Comparison of ENCODE assay signal across 12 cellular contexts in genomic region chr7:129855234-129855673, GRCh38.
DNase-seq lines count a peak whose midpoint lies in the region; ATAC-seq, FAIRE-seq and TF ChIP-seq lines count a peak whose summit lies in the region.
"Had no signal": no experiment of that assay in that cellular context is flagged by ENCODE, and none has a peak within 500 bp of the region (broad histone marks: within the 10 kb centered on the region; RNA-seq: fewer than 3 reads in every experiment).

No MANE protein-coding gene starts in this region.

- no peaks in the 10 kb centered on the region for H3K36me3 ChIP-seq in A673 (ENCODE audit: insufficient read depth, low read length, poor library complexity, severe bottlenecking)
- H3K36me3 ChIP-seq in astrocyte (ENCODE audit: insufficient read depth, low read length) = peaks cover 10% of the 10 kb centered on the region
- peaks cover 0 to 22% (median 3%) of the 10 kb centered on the region in 6 donors for H3K36me3 ChIP-seq in spleen

- WGBS in spleen, 5 donors = 88 to 94% (median 94%) methylated on average over 6 of the region's 6 CpGs

- no peaks in the 10 kb centered on the region for H3K9me3 ChIP-seq in A673 (ENCODE audit: low read depth, low read length, poor library complexity, severe bottlenecking)
- no peaks in the 10 kb centered on the region for H3K9me3 ChIP-seq in astrocyte (ENCODE audit: insufficient read depth, low read depth, low read length)
- H3K9me3 ChIP-seq in spleen = no peaks in the 10 kb centered on the region

- peak overlapping the region; percentile 48 for H3K4me2 ChIP-seq in astrocyte (ENCODE audit: low read length)

- H3K4me3 ChIP-seq in A673 (ENCODE audit: low read depth, low read length, poor library complexity, severe bottlenecking) (no peak overlapping the region), astrocyte (ENCODE audit: insufficient read depth, low read depth, low read length) (no peak overlapping the region), foreskin fibroblast (ENCODE audit: low read depth in 1 of 2, low read length in 2 of 2) (no peak overlapping the region), spleen (no peak overlapping the region)

- H3K79me2 ChIP-seq in astrocyte (ENCODE audit: insufficient read depth, low read length) = peaks cover 68% of the 10 kb centered on the region

- TF ChIP-seq POLR2A in spleen (IDR thresholded peaks at IDR 0.05) = no peak

- no peak overlapping the region for H2AFZ ChIP-seq in astrocyte (ENCODE audit: low read depth, low read length)

- TF ChIP-seq CTCF in A673 (conservative IDR thresholded peaks at IDR 0.05; ENCODE audit: low read depth, low read length) = no peak
- TF ChIP-seq CTCF in HFFc6 (IDR thresholded peaks at IDR 0.05) = no peak
- no peak for TF ChIP-seq CTCF in astrocyte (IDR thresholded peaks at IDR 0.05; ENCODE audit: insufficient read depth, low read depth, low read length)
- no peak for TF ChIP-seq CTCF in foreskin fibroblast (IDR thresholded peaks at IDR 0.05; ENCODE audit: low read depth, low read length)
- TF ChIP-seq CTCF in spleen (IDR thresholded peaks at IDR 0.05 in 8 of 11, conservative IDR thresholded peaks at IDR 0.05 in 3 of 11) = no peak

- H3K9me3 Mint-ChIP-seq in HFFc6 = no peaks in the 10 kb centered on the region
- H3K9me3 Mint-ChIP-seq in astrocyte (ENCODE audit: unreplicated experiment) = no peaks in the 10 kb centered on the region
- H3K9me3 Mint-ChIP-seq: memory B cell had no signal

- POLR2A ChIA-PET in A673 (lab: Charles Lee; ENCODE audit: low non-redundant PET) = no interaction called here

- peak; percentile 59 for FAIRE-seq in astrocyte (lab: Jason Lieb, UNC)

- peaks cover 16% of the 10 kb centered on the region for H4K20me1 ChIP-seq in astrocyte (ENCODE audit: insufficient read depth, low read length)

- H3K27ac ChIP-seq in A673 (ENCODE audit: low read depth, low read length, poor library complexity, severe bottlenecking) = no peak overlapping the region
- H3K27ac ChIP-seq in astrocyte (ENCODE audit: low read depth, low read length) = peak overlapping the region; percentile 77
- H3K27ac ChIP-seq in spleen = no peak overlapping the region

- CTCF ChIA-PET in A673 (lab: Charles Lee) = no interaction called here

- BruUV-seq in A673 (replicated peaks; lab: Mats Ljungman, UMichigan) = TSS peak; percentile 18

- no peaks in the 10 kb centered on the region; the same call in none of the 2 replicates for H3K27me3 Mint-ChIP-seq in HFFc6 (ENCODE audit: insufficient read depth)
- no peaks in the 10 kb centered on the region for H3K27me3 Mint-ChIP-seq in astrocyte (ENCODE audit: low read depth, unreplicated experiment)
- H3K27me3 Mint-ChIP-seq: memory B cell had no signal

- H3K4me1 ChIP-seq in A673 (ENCODE audit: insufficient read depth, low read length, poor library complexity, severe bottlenecking) (peaks cover 22% of the 10 kb centered on the region), astrocyte (ENCODE audit: insufficient read depth, low read length) (peaks cover 42% of the 10 kb centered on the region), spleen (peaks cover 16 to 90% (median 50%) of the 10 kb centered on the region in 6 donors)

- peak overlapping the region; percentile 30 for H3K9ac ChIP-seq in astrocyte (ENCODE audit: low read length)

- no peak for ATAC-seq in GM18520 (IDR thresholded peaks at IDR 0.05; ENCODE audit: unreplicated experiment)

- H3K27ac Mint-ChIP-seq in HFFc6 (peak overlapping the region; percentile 93), astrocyte (ENCODE audit: unreplicated experiment) (no peak overlapping the region)
- H3K27ac Mint-ChIP-seq: memory B cell had no signal

- DNase-seq in A673 (ENCODE audit: low spot score) (peak; percentile 18), HFFc6 (peak; percentile 94), astrocyte (ENCODE audit: low read depth) (peak; percentile 97), foreskin fibroblast (peak; percentile 91 to 94), spleen (no peak), NAMALWA (ENCODE audit: low spot score) (no peak)
- DNase-seq in effector CD8-positive, alpha-beta T cell (lab: John Stamatoyannopoulos, UW) = no peak
- DNase-seq: ACHN; activated T-cell treated with anti-CD3 and anti-CD28 coated beads, Interleukin-2, amount 50 U/mL, for 1 hour; occipital lobe had no signal

- H3K4me1 Mint-ChIP-seq in HFFc6 (ENCODE audit: low read depth) (peaks cover 95% of the 10 kb centered on the region), astrocyte (ENCODE audit: low read depth, unreplicated experiment) (peaks cover 42% of the 10 kb centered on the region)

- peaks cover 46% of the 10 kb centered on the region for H3K36me3 Mint-ChIP-seq in HFFc6 (ENCODE audit: low read depth)
- H3K36me3 Mint-ChIP-seq in astrocyte (ENCODE audit: low read depth, unreplicated experiment) = peaks cover 3% of the 10 kb centered on the region

- H3K4me3 Mint-ChIP-seq in HFFc6 (peak overlapping the region; percentile 70), astrocyte (ENCODE audit: unreplicated experiment) (no peak overlapping the region)
- H3K4me3 Mint-ChIP-seq: memory B cell had no signal

- H3K27me3 ChIP-seq in A673 (replicated peaks; ENCODE audit: insufficient read depth, low read depth, low read length, poor library complexity) (no peaks in the 10 kb centered on the region), astrocyte (ENCODE audit: insufficient read depth, low read length) (no peaks in the 10 kb centered on the region), spleen (replicated peaks in 1 of 7) (no peaks in the 10 kb centered on the region)

- intact Hi-C loops in A673 (cut with micrococcal nuclease; ENCODE audit: unreplicated experiment) = no loop called here
- intact Hi-C loops in spleen (cut with DNase I; ENCODE audit: low total_unique reads) = no loop called here

Comparison
In these comparisons a context has a peak if more than half of its experiments do, and no peak if none do; other contexts are left out.
1. DNase-seq: peak in A673 (single experiment), HFFc6 (single experiment), astrocyte (single experiment) and foreskin fibroblast (2 of 2); none in spleen (single experiment), effector CD8-positive, alpha-beta T cell (single experiment) and NAMALWA (single experiment).